In genomic region chr10:33280217-33280616, GRCh38 we compare ENCODE assay signal across 29 cellular contexts. TPM values are rescaled to one million over a fixed set of nuclear protein-coding genes. Genes with fewer than 3 reads are reported as not detected.
DNase-seq lines count a peak whose midpoint lies in the region; ATAC-seq and TF ChIP-seq lines count a peak whose summit lies in the region.
"Had no signal": no experiment of that assay in that cellular context is flagged by ENCODE, and none has a peak within 500 bp of the region (broad histone marks: within the 10 kb centered on the region; RNA-seq: fewer than 3 reads in every experiment).

No MANE protein-coding gene starts in this region.

- in situ Hi-C loops in Panc1 (cut with HindIII; ENCODE audit: low pct_unique_long_range_greater_than_20kb, low sequenced_read_pairs) = no loop called here

- H3K27me3 ChIP-seq in Panc1 (ENCODE audit: control insufficient read depth, insufficient read depth, low read length) = no peaks in the 10 kb centered on the region
- no peaks in the 10 kb centered on the region for H3K27me3 ChIP-seq in psoas muscle (ENCODE audit: insufficient read depth in 3 of 3, low read length in 2 of 3)
- H3K27me3 ChIP-seq: esophagus squamous epithelium, left lung, transverse colon had no signal

- TF ChIP-seq CTCF in Panc1 (IDR thresholded peaks at IDR 0.05) = no peak
- TF ChIP-seq CTCF in fibroblast of mammary gland (conservative IDR thresholded peaks at IDR 0.05; ENCODE audit: control insufficient read depth, insufficient read depth, low read depth, low read length) = no peak
- no peak for TF ChIP-seq CTCF in psoas muscle (IDR thresholded peaks at IDR 0.05)

- CTCF ChIA-PET in Panc1 (lab: Charles Lee) = no interaction called here

- POLR2A ChIA-PET in Panc1 (lab: Charles Lee) = no interaction called here

- DNase-seq in AG20443 (ENCODE audit: low spot score) = peak; percentile 21
- DNase-seq in Panc1 (ENCODE audit: low read depth, low spot score) = no peak
- peak; percentile 52 for DNase-seq in fibroblast of mammary gland (ENCODE audit: low read depth)
- DNase-seq in psoas muscle = no peak
- no peak for DNase-seq in NCI-H82 treated with DMSO at 0.1 percent for 48 hours (lab: John Stamatoyannopoulos, UW; ENCODE audit: unreplicated experiment)
- DNase-seq in activated CD4-positive, alpha-beta T cell treated with anti-CD3 and anti-CD28 coated beads for 4 hours = no peak
- DNase-seq: activated B cell treated with CpG ODN at 0.5 μM for 24 hours; activated CD4-positive, alpha-beta T cell treated with anti-CD3 and anti-CD28 coated beads, Interleukin-2, amount 50 U/mL, for 1 hour; activated gamma-delta T cell treated with Interleukin-2 at 50 U/mL for 16 hours; activated T-cell treated with anti-CD3 and anti-CD28 coated beads, Interleukin-2, amount 50 U/mL, for 24 hours; CD4-positive, alpha-beta T cell; central memory CD4-positive, alpha-beta T cell; dermis blood vessel endothelial cell; esophagus squamous epithelium; glutamatergic neuron; H7; KG1; left lung; NCI-H1105 treated with DMSO at 0.1 percent for 48 hours; NCI-H2029; NCI-H524; OCI-M1; stimulated activated CD4-positive, alpha-beta T cell treated with anti-CD3 and anti-CD28 coated beads, Interleukin-4, amount 100 ng/mL, for 4 hours; transverse colon had no signal

- H3K4me3 ChIP-seq in Panc1 (ENCODE audit: low read depth in 2 of 2, low read length in 2 of 2) (no peak overlapping the region), fibroblast of mammary gland (ENCODE audit: control insufficient read depth, low read depth, low read length) (no peak overlapping the region), psoas muscle (no peak overlapping the region)
- H3K4me3 ChIP-seq: esophagus squamous epithelium, left lung, prostate gland, transverse colon had no signal

- H3K27ac ChIP-seq in Panc1 (ENCODE audit: low read length) = peak overlapping the region; percentile 100; the same call in 1 of the 2 replicates
- H3K27ac ChIP-seq in psoas muscle = peak overlapping the region; percentile 2
- H3K27ac ChIP-seq: HL-60, left lung, neutrophil, prostate gland, transverse colon had no signal

- H3K4me1 ChIP-seq in Panc1 (ENCODE audit: control insufficient read depth, insufficient read depth, low read length) (peaks cover 64% of the 10 kb centered on the region), psoas muscle (peaks cover 23% of the 10 kb centered on the region)
- H3K4me1 ChIP-seq: prostate gland, transverse colon had no signal

- no peak for ATAC-seq in Panc1
- ATAC-seq in psoas muscle = no peak
- ATAC-seq in HG03521 (IDR thresholded peaks at IDR 0.05; ENCODE audit: unreplicated experiment) = no peak
- ATAC-seq in GM19395 (IDR thresholded peaks at IDR 0.05; ENCODE audit: unreplicated experiment) = no peak
- ATAC-seq: left lung had no signal

- WGBS in psoas muscle, 3 donors = 45 to 61% (median 59%) methylated on average over 2 of the region's 2 CpGs

- intact Hi-C loops in Panc1 (cut with micrococcal nuclease; ENCODE audit: unreplicated experiment) (no loop called here), psoas muscle (cut with DNase I) (no loop called here)

- H3K9me3 ChIP-seq in Panc1 (ENCODE audit: control insufficient read depth, insufficient read depth, low read depth, low read length) = no peaks in the 10 kb centered on the region
- no peaks in the 10 kb centered on the region for H3K9me3 ChIP-seq in psoas muscle
- H3K9me3 ChIP-seq: esophagus squamous epithelium, left lung, neutrophil, prostate gland, transverse colon had no signal

- no peaks in the 10 kb centered on the region for H3K36me3 ChIP-seq in Panc1 (ENCODE audit: control insufficient read depth, insufficient read depth, low read length)
- peaks cover 0 to 6% of the 10 kb centered on the region in 2 donors for H3K36me3 ChIP-seq in psoas muscle (ENCODE audit: insufficient read depth in 1 of 2, low read depth in 1 of 2)
- H3K36me3 ChIP-seq: esophagus squamous epithelium, left lung, neutrophil, prostate gland, transverse colon had no signal

- no TSS peak for BruUV-seq in Panc1 (replicated peaks; lab: Mats Ljungman, UMichigan)

RNA-seq across cellular contexts. Expression of gene NRP1, which starts 54.2 kb away (rescaled TPM):
- 93.4 TPM for total RNA-seq in Panc1 (2021; ENCODE audit: unreplicated experiment)
- 75.5 TPM for polyA plus RNA-seq in Panc1 (2012; ENCODE audit: insufficient read length)
- 10 to 100 TPM; 29.1 to 54.8 (median 42.9) TPM for total RNA-seq in psoas muscle
- polyA plus RNA-seq in psoas muscle = 10 to 100 TPM; 10.9 to 31.2 (median 11.4) TPM
- total RNA-seq: activated B cell treated with CpG ODN at 0.5 μM for 24 hours had no signal

Comparison
In these comparisons a context has a peak if more than half of its experiments do, and no peak if none do; other contexts are left out.
1. DNase-seq: peak in AG20443 (single experiment) and fibroblast of mammary gland (single experiment); none in Panc1 (single experiment), psoas muscle (0 of 2), NCI-H82 treated with DMSO at 0.1 percent for 48 hours (single experiment) and activated CD4-positive, alpha-beta T cell treated with anti-CD3 and anti-CD28 coated beads for 4 hours (0 of 2).